8 cellular contexts compared by ENCODE assay signal in genomic region chr3:198080521-198081384, GRCh38.
DNase-seq lines count a peak whose midpoint lies in the region; ATAC-seq and TF ChIP-seq lines count a peak whose summit lies in the region.

No MANE protein-coding gene starts in this region.

- peaks cover 0 to 9% (median 3%) of the 10 kb centered on the region in 7 donors for H3K9me3 Mint-ChIP-seq in naive B cell

- no peak for TF ChIP-seq POLR2A in esophagus squamous epithelium (IDR thresholded peaks at IDR 0.05)

- H3K27me3 ChIP-seq in esophagus squamous epithelium = peaks cover 10 to 98% (median 24%) of the 10 kb centered on the region in 4 donors

- H3K4me3 ChIP-seq in esophagus squamous epithelium = peak overlapping the region; percentile 23 to 63 (median 41)

- peaks cover 3 to 7% (median 5%) of the 10 kb centered on the region in 3 donors for H3K4me1 Mint-ChIP-seq in naive B cell

- peak overlapping the region in 4 of 6 donors; percentile 76 to 90 (median 88) for H3K27ac Mint-ChIP-seq in naive B cell

- no peaks in the 10 kb centered on the region for H3K36me3 Mint-ChIP-seq in naive B cell

- WGBS in esophagus squamous epithelium, 2 donors = 0% methylated on average over 1 of the region's 86 CpGs; no CpG with 5 or more reads in 1 of the 2 donors

- peak; percentile 79 for ATAC-seq in HG03159 (IDR thresholded peaks at IDR 0.05; ENCODE audit: unreplicated experiment)
- peak; percentile 82 to 84 for ATAC-seq in naive B cell (ENCODE audit: low read depth in 2 of 2)

- TF ChIP-seq CTCF in esophagus squamous epithelium (IDR thresholded peaks at IDR 0.05) = peak; percentile 44 to 93 (median 80)

- DNase-seq in NCI-H446 (lab: John Stamatoyannopoulos, UW) = peak; percentile 13 to 28
- no peak for DNase-seq in NCI-H446 treated with DMSO at 0.1 percent for 48 hours (lab: John Stamatoyannopoulos, UW)
- peak; percentile 67 to 82 for DNase-seq in NOMO-1 (lab: John Stamatoyannopoulos, UW; ENCODE audit: unreplicated experiment in 2 of 2)
- peak; percentile 57 for DNase-seq in activated T-cell treated with anti-CD3 and anti-CD28 coated beads for 4 hours
- no peak for DNase-seq in esophagus squamous epithelium (lab: John Stamatoyannopoulos, UW)
- peak; percentile 87 for DNase-seq in naive B cell
- DNase-seq in stimulated activated CD8-positive, alpha-beta memory T cell treated with anti-CD3 and anti-CD28 coated beads, Interleukin-7, amount 100 ng/mL, for 1 hour (ENCODE audit: low read depth in 2 of 2) = peak; percentile 42 to 54

- H3K27me3 Mint-ChIP-seq in naive B cell = peaks cover 27 to 34% (median 32%) of the 10 kb centered on the region in 3 donors

- H3K4me3 Mint-ChIP-seq in naive B cell = peak overlapping the region; percentile 82 to 93 (median 86)

- H3K36me3 ChIP-seq in esophagus squamous epithelium = no peaks in the 10 kb centered on the region

- no peaks in the 10 kb centered on the region for H3K9me3 ChIP-seq in esophagus squamous epithelium

- H3K27ac ChIP-seq in esophagus squamous epithelium = no peak overlapping the region

- intact Hi-C loops in esophagus squamous epithelium (cut with DNase I) = no loop called here

- peaks cover 15 to 22% (median 16%) of the 10 kb centered on the region in 3 donors for H3K4me1 ChIP-seq in esophagus squamous epithelium

Comparison
In these comparisons a context has a peak if more than half of its experiments do, and no peak if none do; other contexts are left out.
1. DNase-seq: peak in NCI-H446 (2 of 2), NOMO-1 (2 of 2), activated T-cell treated with anti-CD3 and anti-CD28 coated beads for 4 hours (single experiment), naive B cell (single experiment) and stimulated activated CD8-positive, alpha-beta memory T cell treated with anti-CD3 and anti-CD28 coated beads, Interleukin-7, amount 100 ng/mL, for 1 hour (2 of 2); none in NCI-H446 treated with DMSO at 0.1 percent for 48 hours (single experiment) and esophagus squamous epithelium (single experiment).